Comparison of ENCODE assay signal across 1 cellular context in the genomic region with DNA sequence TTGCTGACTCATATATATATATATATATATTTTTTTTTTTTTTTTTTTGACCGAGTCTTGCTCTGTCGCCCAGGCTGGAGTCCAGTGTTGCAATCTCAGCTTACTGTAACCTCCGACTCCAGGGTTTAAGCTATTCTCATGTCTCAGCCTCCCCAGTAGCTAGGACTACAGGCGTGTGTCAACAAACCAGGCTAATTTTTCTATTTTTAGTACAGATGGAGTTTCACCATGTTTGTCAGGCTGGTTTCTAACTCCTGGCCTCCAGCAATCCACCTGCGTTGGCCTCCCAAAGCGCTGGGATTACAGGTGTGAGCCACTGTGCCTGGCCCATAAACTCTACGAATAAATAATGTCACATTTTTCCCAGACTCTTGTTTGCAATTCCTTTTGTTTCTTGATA.
TF ChIP-seq lines count a peak whose summit lies in the region.

No MANE protein-coding gene starts in this region.

TF ChIP-seq in HepG2, 621 proteins besides CTCF, POLR2A, EP300 and RAD21 (continued from another document and continues in another):
- TF ChIP-seq ZNF770 (CRISPR knock-in tag; IDR thresholded peaks at IDR 0.05) (peak; percentile 96), ZIK1 (CRISPR knock-in tag; IDR thresholded peaks at IDR 0.05; ENCODE audit: borderline replicate concordance, low read depth) (0 out of 2 replicates have a peak, but pooled peaks have one; percentile 43), MXD1 (CRISPR knock-in tag; IDR thresholded peaks at IDR 0.05) (no peak), SIX4 (CRISPR knock-in tag; IDR thresholded peaks at IDR 0.05) (no peak), TGIF2 (CRISPR knock-in tag; IDR thresholded peaks at IDR 0.05) (0 out of 2 replicates have a peak, but pooled peaks have one; percentile 24), KLF15 (CRISPR knock-in tag; IDR thresholded peaks at IDR 0.05; ENCODE audit: borderline replicate concordance) (no peak), ZNF780A (CRISPR knock-in tag; IDR thresholded peaks at IDR 0.05) (no peak), PCBP2 (optimal IDR thresholded peaks at IDR 0.05; ENCODE audit: low read depth, low read length, poor library complexity, severe bottlenecking) (no peak), CBX5 (CRISPR knock-in tag; IDR thresholded peaks at IDR 0.05; ENCODE audit: borderline replicate concordance) (0 out of 2 replicates have a peak, but pooled peaks have one; percentile 42), ZNF660 (CRISPR knock-in tag; IDR thresholded peaks at IDR 0.05; ENCODE audit: borderline replicate concordance, low read depth) (no peak), ASH2L (IDR thresholded peaks at IDR 0.05; ENCODE audit: insufficient read length, low read depth, low read length) (no peak), ZNF282 (IDR thresholded peaks at IDR 0.05; ENCODE audit: partially characterized antibody) (no peak), PPARG (CRISPR knock-in tag; conservative IDR thresholded peaks at IDR 0.05) (no peak), FOXA3 (CRISPR knock-in tag; IDR thresholded peaks at IDR 0.05) (peak; percentile 87), ZKSCAN1 (IDR thresholded peaks at IDR 0.05; ENCODE audit: low read length) (no peak), DNMT1 (CRISPR knock-in tag; IDR thresholded peaks at IDR 0.05) (no peak), PRPF4 (IDR thresholded peaks at IDR 0.05; ENCODE audit: low read depth, low read length, poor library complexity, severe bottlenecking) (no peak), ZNF281 (CRISPR knock-in tag; IDR thresholded peaks at IDR 0.05; ENCODE audit: borderline replicate concordance) (no peak), GFI1 (CRISPR knock-in tag; IDR thresholded peaks at IDR 0.05; ENCODE audit: borderline replicate concordance) (peak; percentile 90), ZNF235 (CRISPR knock-in tag; IDR thresholded peaks at IDR 0.05; ENCODE audit: borderline replicate concordance) (no peak), ZNF781 (CRISPR knock-in tag; IDR thresholded peaks at IDR 0.05; ENCODE audit: borderline replicate concordance, not compliant biosample characterization) (no peak), ZNF234 (CRISPR knock-in tag; conservative IDR thresholded peaks at IDR 0.05) (no peak), JARID2 (CRISPR knock-in tag; IDR thresholded peaks at IDR 0.05; ENCODE audit: insufficient replicate concordance) (no peak), REL (CRISPR knock-in tag; conservative IDR thresholded peaks at IDR 0.05) (no peak), EEA1 (CRISPR knock-in tag; IDR thresholded peaks at IDR 0.05; ENCODE audit: borderline replicate concordance) (no peak), ZNF678 (CRISPR knock-in tag; IDR thresholded peaks at IDR 0.05) (no peak), ZNF44 (CRISPR knock-in tag; IDR thresholded peaks at IDR 0.05) (no peak), ZNF569 (CRISPR knock-in tag; IDR thresholded peaks at IDR 0.05; ENCODE audit: borderline replicate concordance) (no peak), CHD4 (IDR thresholded peaks at IDR 0.05; ENCODE audit: borderline replicate concordance, low read length) (no peak), KAT7 (CRISPR knock-in tag; IDR thresholded peaks at IDR 0.05; ENCODE audit: borderline replicate concordance) (peak; percentile 43; the same call in 1 of the 2 replicates), ZBTB20 (CRISPR knock-in tag; IDR thresholded peaks at IDR 0.05; ENCODE audit: borderline replicate concordance, low read depth) (no peak; the same call in 1 of the 2 replicates), ZMYM4 (CRISPR knock-in tag; IDR thresholded peaks at IDR 0.05) (peak; percentile 32; the same call in 1 of the 2 replicates), XRCC5 (optimal IDR thresholded peaks at IDR 0.05; ENCODE audit: low read length) (no peak), NPAS2 (CRISPR knock-in tag; IDR thresholded peaks at IDR 0.05; ENCODE audit: borderline replicate concordance) (no peak), ZNF768 (CRISPR knock-in tag; IDR thresholded peaks at IDR 0.05) (no peak), KLF13 (CRISPR knock-in tag; IDR thresholded peaks at IDR 0.05) (no peak), GPBP1L1 (CRISPR knock-in tag; IDR thresholded peaks at IDR 0.05) (no peak), RORA (CRISPR knock-in tag; IDR thresholded peaks at IDR 0.05) (no peak), ZSCAN20 (CRISPR knock-in tag; IDR thresholded peaks at IDR 0.05; ENCODE audit: borderline replicate concordance) (0 out of 2 replicates have a peak, but pooled peaks have one; percentile 70), KDM1A (CRISPR knock-in tag; IDR thresholded peaks at IDR 0.05) (no peak)
- TF ChIP-seq, protein P1, sequence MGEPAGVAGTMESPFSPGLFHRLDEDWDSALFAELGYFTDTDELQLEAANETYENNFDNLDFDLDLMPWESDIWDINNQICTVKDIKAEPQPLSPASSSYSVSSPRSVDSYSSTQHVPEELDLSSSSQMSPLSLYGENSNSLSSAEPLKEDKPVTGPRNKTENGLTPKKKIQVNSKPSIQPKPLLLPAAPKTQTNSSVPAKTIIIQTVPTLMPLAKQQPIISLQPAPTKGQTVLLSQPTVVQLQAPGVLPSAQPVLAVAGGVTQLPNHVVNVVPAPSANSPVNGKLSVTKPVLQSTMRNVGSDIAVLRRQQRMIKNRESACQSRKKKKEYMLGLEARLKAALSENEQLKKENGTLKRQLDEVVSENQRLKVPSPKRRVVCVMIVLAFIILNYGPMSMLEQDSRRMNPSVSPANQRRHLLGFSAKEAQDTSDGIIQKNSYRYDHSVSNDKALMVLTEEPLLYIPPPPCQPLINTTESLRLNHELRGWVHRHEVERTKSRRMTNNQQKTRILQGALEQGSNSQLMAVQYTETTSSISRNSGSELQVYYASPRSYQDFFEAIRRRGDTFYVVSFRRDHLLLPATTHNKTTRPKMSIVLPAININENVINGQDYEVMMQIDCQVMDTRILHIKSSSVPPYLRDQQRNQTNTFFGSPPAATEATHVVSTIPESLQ (CRISPR knock-in tag; conservative IDR thresholded peaks at IDR 0.05), result no peak
- TF ChIP-seq, protein P2, sequence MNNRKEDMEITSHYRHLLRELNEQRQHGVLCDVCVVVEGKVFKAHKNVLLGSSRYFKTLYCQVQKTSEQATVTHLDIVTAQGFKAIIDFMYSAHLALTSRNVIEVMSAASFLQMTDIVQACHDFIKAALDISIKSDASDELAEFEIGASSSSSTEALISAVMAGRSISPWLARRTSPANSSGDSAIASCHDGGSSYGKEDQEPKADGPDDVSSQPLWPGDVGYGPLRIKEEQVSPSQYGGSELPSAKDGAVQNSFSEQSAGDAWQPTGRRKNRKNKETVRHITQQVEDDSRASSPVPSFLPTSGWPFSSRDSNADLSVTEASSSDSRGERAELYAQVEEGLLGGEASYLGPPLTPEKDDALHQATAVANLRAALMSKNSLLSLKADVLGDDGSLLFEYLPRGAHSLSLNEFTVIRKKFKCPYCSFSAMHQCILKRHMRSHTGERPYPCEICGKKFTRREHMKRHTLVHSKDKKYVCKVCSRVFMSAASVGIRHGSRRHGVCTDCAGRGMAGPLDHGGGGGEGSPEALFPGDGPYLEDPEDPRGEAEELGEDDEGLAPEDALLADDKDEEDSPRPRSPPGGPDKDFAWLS (CRISPR knock-in tag; IDR thresholded peaks at IDR 0.05; ENCODE audit: borderline replicate concordance), result no peak
- TF ChIP-seq, protein P3, sequence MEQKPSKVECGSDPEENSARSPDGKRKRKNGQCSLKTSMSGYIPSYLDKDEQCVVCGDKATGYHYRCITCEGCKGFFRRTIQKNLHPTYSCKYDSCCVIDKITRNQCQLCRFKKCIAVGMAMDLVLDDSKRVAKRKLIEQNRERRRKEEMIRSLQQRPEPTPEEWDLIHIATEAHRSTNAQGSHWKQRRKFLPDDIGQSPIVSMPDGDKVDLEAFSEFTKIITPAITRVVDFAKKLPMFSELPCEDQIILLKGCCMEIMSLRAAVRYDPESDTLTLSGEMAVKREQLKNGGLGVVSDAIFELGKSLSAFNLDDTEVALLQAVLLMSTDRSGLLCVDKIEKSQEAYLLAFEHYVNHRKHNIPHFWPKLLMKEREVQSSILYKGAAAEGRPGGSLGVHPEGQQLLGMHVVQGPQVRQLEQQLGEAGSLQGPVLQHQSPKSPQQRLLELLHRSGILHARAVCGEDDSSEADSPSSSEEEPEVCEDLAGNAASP (CRISPR knock-in tag; IDR thresholded peaks at IDR 0.05; ENCODE audit: borderline replicate concordance), result peak; percentile 74
- TF ChIP-seq, protein P4, sequence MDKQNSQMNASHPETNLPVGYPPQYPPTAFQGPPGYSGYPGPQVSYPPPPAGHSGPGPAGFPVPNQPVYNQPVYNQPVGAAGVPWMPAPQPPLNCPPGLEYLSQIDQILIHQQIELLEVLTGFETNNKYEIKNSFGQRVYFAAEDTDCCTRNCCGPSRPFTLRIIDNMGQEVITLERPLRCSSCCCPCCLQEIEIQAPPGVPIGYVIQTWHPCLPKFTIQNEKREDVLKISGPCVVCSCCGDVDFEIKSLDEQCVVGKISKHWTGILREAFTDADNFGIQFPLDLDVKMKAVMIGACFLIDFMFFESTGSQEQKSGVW (CRISPR knock-in tag; IDR thresholded peaks at IDR 0.05; ENCODE audit: borderline replicate concordance), result no peak
- TF ChIP-seq, protein P5, sequence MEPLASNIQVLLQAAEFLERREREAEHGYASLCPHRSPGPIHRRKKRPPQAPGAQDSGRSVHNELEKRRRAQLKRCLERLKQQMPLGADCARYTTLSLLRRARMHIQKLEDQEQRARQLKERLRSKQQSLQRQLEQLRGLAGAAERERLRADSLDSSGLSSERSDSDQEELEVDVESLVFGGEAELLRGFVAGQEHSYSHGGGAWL (CRISPR knock-in tag; IDR thresholded peaks at IDR 0.05), result no peak
- TF ChIP-seq, protein P6, sequence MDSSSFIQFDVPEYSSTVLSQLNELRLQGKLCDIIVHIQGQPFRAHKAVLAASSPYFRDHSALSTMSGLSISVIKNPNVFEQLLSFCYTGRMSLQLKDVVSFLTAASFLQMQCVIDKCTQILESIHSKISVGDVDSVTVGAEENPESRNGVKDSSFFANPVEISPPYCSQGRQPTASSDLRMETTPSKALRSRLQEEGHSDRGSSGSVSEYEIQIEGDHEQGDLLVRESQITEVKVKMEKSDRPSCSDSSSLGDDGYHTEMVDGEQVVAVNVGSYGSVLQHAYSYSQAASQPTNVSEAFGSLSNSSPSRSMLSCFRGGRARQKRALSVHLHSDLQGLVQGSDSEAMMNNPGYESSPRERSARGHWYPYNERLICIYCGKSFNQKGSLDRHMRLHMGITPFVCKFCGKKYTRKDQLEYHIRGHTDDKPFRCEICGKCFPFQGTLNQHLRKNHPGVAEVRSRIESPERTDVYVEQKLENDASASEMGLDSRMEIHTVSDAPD (CRISPR knock-in tag; IDR thresholded peaks at IDR 0.05), result no peak
- TF ChIP-seq, protein P7, sequence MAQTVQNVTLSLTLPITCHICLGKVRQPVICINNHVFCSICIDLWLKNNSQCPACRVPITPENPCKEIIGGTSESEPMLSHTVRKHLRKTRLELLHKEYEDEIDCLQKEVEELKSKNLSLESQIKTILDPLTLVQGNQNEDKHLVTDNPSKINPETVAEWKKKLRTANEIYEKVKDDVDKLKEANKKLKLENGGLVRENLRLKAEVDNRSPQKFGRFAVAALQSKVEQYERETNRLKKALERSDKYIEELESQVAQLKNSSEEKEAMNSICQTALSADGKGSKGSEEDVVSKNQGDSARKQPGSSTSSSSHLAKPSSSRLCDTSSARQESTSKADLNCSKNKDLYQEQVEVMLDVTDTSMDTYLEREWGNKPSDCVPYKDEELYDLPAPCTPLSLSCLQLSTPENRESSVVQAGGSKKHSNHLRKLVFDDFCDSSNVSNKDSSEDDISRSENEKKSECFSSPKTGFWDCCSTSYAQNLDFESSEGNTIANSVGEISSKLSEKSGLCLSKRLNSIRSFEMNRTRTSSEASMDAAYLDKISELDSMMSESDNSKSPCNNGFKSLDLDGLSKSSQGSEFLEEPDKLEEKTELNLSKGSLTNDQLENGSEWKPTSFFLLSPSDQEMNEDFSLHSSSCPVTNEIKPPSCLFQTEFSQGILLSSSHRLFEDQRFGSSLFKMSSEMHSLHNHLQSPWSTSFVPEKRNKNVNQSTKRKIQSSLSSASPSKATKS (CRISPR knock-in tag; IDR thresholded peaks at IDR 0.05), result no peak
